ENCODE assay signal across 15 cellular contexts in the genomic region with DNA sequence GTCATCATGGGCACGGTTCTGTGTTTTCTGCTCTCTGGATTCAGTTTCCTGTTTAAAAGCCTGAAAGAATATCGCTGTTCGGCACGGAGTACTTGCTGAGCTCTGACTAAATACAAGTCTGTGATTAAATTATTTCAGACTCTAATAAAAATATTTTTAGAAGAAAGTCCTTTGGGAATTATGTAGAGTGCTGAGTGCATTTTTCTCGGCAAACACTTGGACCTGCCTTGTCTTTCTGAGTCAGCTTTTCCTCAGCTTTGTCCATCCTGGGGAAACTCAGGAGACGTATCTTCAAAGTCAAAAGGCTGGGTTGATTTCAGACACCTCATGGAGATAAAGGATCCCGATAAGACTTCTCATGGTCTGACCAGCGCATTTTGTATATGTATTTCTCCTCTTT. TPM values are rescaled to one million over a fixed set of nuclear protein-coding genes. Genes with fewer than 3 reads are reported as not detected.
DNase-seq lines count a peak whose midpoint lies in the region; ATAC-seq, FAIRE-seq and TF ChIP-seq lines count a peak whose summit lies in the region.
"Had no signal": no experiment of that assay in that cellular context is flagged by ENCODE, and none has a peak within 500 bp of the region (broad histone marks: within the 10 kb centered on the region; RNA-seq: fewer than 3 reads in every experiment).

No MANE protein-coding gene starts in this region.

- H3K27me3 ChIP-seq in layer of hippocampus (ENCODE audit: control insufficient read depth, insufficient read depth, low read length) (no peaks in the 10 kb centered on the region), stomach (no peaks in the 10 kb centered on the region)
- H3K27me3 ChIP-seq: BLaER1 had no signal

- peaks cover 12 to 49% (median 24%) of the 10 kb centered on the region in 4 donors for H3K4me1 ChIP-seq in stomach

- no peak for TF ChIP-seq EP300 in stomach (IDR thresholded peaks at IDR 0.05)

- no peak overlapping the region for H3K4me3 ChIP-seq in stomach
- H3K4me3 ChIP-seq: BLaER1 had no signal

- no peak for TF ChIP-seq CTCF in stomach (IDR thresholded peaks at IDR 0.05)

- peak; percentile 59 for DNase-seq in GM04504 (ENCODE audit: low read depth)
- DNase-seq in dermis blood vessel endothelial cell: peak; percentile 33
- no peak for DNase-seq in stomach
- DNase-seq in frontal cortex (ENCODE audit: low spot score in 2 of 2): no peak
- DNase-seq: Karpas-422; natural killer cell; NCI-H2081 treated with DMSO at 0.1 percent for 48 hours; stimulated activated CD4-positive, alpha-beta T cell treated with anti-CD3 and anti-CD28 coated beads, Interleukin-12 subunit alpha, Interleukin-12 subunit beta, amount 100 ng/mL, for 4 hours had no signal

- ATAC-seq in GM19035 (IDR thresholded peaks at IDR 0.05; ENCODE audit: unreplicated experiment): no peak
- ATAC-seq in GM19395 (IDR thresholded peaks at IDR 0.05; ENCODE audit: unreplicated experiment): no peak
- no peak for ATAC-seq in GM18909 (IDR thresholded peaks at IDR 0.05; ENCODE audit: poor library complexity, unreplicated experiment)
- ATAC-seq: natural killer cell had no signal

- WGBS in stomach, 5 donors: 37 to 62% (median 51%) methylated on average over 8 of the region's 8 CpGs

- peak overlapping the region; percentile 46 for H3K27ac ChIP-seq in layer of hippocampus (ENCODE audit: low read depth, low read length)
- peak overlapping the region in 4 of 5 donors; percentile 45 to 81 (median 79) for H3K27ac ChIP-seq in stomach
- H3K27ac ChIP-seq: BLaER1, epithelial cell of prostate had no signal

- H3K36me3 ChIP-seq in stomach: no peaks in the 10 kb centered on the region
- H3K36me3 ChIP-seq: BLaER1 had no signal

- no peaks in the 10 kb centered on the region for H3K9me3 ChIP-seq in stomach
- H3K9me3 ChIP-seq: BLaER1 had no signal

- intact Hi-C loops in stomach (cut with DNase I; ENCODE audit: low total_unique reads): no loop called here

- no peak for TF ChIP-seq POLR2A in stomach (IDR thresholded peaks at IDR 0.05)

- FAIRE-seq in frontal cortex (lab: Jason Lieb, UNC): no peak

RNA-seq across cellular contexts. Expression of a gene that starts 45.9 kb away (rescaled TPM):
- total RNA-seq in dermis blood vessel endothelial cell: 0.28 and 0.34 TPM in 2 replicates
- 10 to 100 TPM in 4 of 5 donors, 1 to 10 TPM in 1; 2.3 to 99.6 (median 30.7) TPM for total RNA-seq in stomach
- 100 to 1,000 TPM in 1 of 3 donors, 10 to 100 TPM in 2; 11.9 to 111 (median 18.9) TPM for polyA plus RNA-seq in stomach
- total RNA-seq in frontal cortex: not detected
- total RNA-seq: G401 had no signal

Comparison
In these comparisons a context has a peak if more than half of its experiments do, and no peak if none do; other contexts are left out.
1. DNase-seq: peak in GM04504 (single experiment) and dermis blood vessel endothelial cell (single experiment); none in stomach (single experiment) and frontal cortex (0 of 2).